17 cellular contexts compared by ENCODE assay signal in genomic region chr3:112689989-112690388, GRCh38. TPM values are rescaled to one million over a fixed set of nuclear protein-coding genes. Genes with fewer than 3 reads are reported as not detected.
DNase-seq lines count a peak whose midpoint lies in the region; ATAC-seq and TF ChIP-seq lines count a peak whose summit lies in the region.
"Had no signal": no experiment of that assay in that cellular context is flagged by ENCODE, and none has a peak within 500 bp of the region (broad histone marks: within the 10 kb centered on the region; RNA-seq: fewer than 3 reads in every experiment).

No MANE protein-coding gene starts in this region.

- WGBS in aorta, 2 donors, result 66 to 77% methylated on average over 2 of the region's 2 CpGs

- H3K9me3 Mint-ChIP-seq in chondrocyte (ENCODE audit: low read depth) (peaks cover 17% of the 10 kb centered on the region), neural progenitor cell (peaks cover 20% of the 10 kb centered on the region)

- DNase-seq in M059J (ENCODE audit: low read depth) (peak; percentile 39), chondrocyte (ENCODE audit: low spot score) (no peak), neural progenitor cell (ENCODE audit: low spot score) (peak; percentile 65), aorta (peak; percentile 49 to 75), Kasumi-1 (lab: John Stamatoyannopoulos, UW) (no peak)
- DNase-seq: DMS 273 treated with DMSO at 0.1 percent for 48 hours, HCEC 1CT, NCI-H1048, NCI-H146, NCI-H2081 treated with DMSO at 0.1 percent for 48 hours, NCI-H524, OCI-M1, RPMI8226, SJCRH30 had no signal

- H3K27me3 Mint-ChIP-seq in chondrocyte (ENCODE audit: low read depth) (no peaks in the 10 kb centered on the region), neural progenitor cell (ENCODE audit: insufficient read depth, low read depth) (no peaks in the 10 kb centered on the region)

- H3K79me2 ChIP-seq in neural progenitor cell (ENCODE audit: low read depth), result no peaks in the 10 kb centered on the region

- H3K9me3 ChIP-seq in neural progenitor cell (ENCODE audit: low read depth) (no peaks in the 10 kb centered on the region), aorta (ENCODE audit: control insufficient read depth, low read length) (no peaks in the 10 kb centered on the region)

- no peak overlapping the region for H3K4me3 ChIP-seq in neural progenitor cell
- H3K4me3 ChIP-seq in aorta (ENCODE audit: low read length in 2 of 2), result no peak overlapping the region
- H3K4me3 ChIP-seq: BLaER1 treated with 17β-estradiol and CSF1 and Interleukin-3, amounts not matched to agents 10 nM and 100 nM; SJCRH30 had no signal

- peak overlapping the region; percentile 4 for H3K4me2 ChIP-seq in neural progenitor cell

- ATAC-seq in aorta (ENCODE audit: low FRiP score), result no peak
- ATAC-seq in HG02623 (IDR thresholded peaks at IDR 0.05; ENCODE audit: unreplicated experiment), result no peak
- no peak for ATAC-seq in HG03565 (IDR thresholded peaks at IDR 0.05; ENCODE audit: unreplicated experiment)

- H2AFZ ChIP-seq in neural progenitor cell (replicated peaks), result no peak overlapping the region

- no peaks in the 10 kb centered on the region for H3K36me3 ChIP-seq in neural progenitor cell
- H3K36me3 ChIP-seq in aorta (ENCODE audit: control insufficient read depth in 1 of 2, insufficient read depth in 2 of 2, low read length in 1 of 2), result no peaks in the 10 kb centered on the region
- H3K36me3 ChIP-seq: BLaER1 treated with 17β-estradiol and CSF1 and Interleukin-3, amounts not matched to agents 10 nM and 100 nM; SJCRH30 had no signal

- no peaks in the 10 kb centered on the region for H3K27me3 ChIP-seq in neural progenitor cell
- no peaks in the 10 kb centered on the region for H3K27me3 ChIP-seq in aorta (ENCODE audit: control insufficient read depth in 1 of 2, insufficient read depth in 2 of 2, low read length in 1 of 2)
- H3K27me3 ChIP-seq: BLaER1 treated with 17β-estradiol and CSF1 and Interleukin-3, amounts not matched to agents 10 nM and 100 nM; SJCRH30 had no signal

- no peaks in the 10 kb centered on the region for H4K20me1 ChIP-seq in neural progenitor cell (ENCODE audit: low read depth)
- H4K20me1 ChIP-seq: BLaER1 treated with 17β-estradiol and CSF1 and Interleukin-3, amounts not matched to agents 10 nM and 100 nM had no signal

- TF ChIP-seq CTCF in chondrocyte (IDR thresholded peaks at IDR 0.05) (no peak), neural progenitor cell (IDR thresholded peaks at IDR 0.05) (no peak)

- H3K4me1 Mint-ChIP-seq in chondrocyte (ENCODE audit: low read depth) (peaks cover 59% of the 10 kb centered on the region), neural progenitor cell (peaks cover 31% of the 10 kb centered on the region)

- peak overlapping the region; percentile 78 for H3K27ac Mint-ChIP-seq in chondrocyte (ENCODE audit: unreplicated experiment)
- peak overlapping the region; percentile 95 for H3K27ac Mint-ChIP-seq in neural progenitor cell

- H3K36me3 Mint-ChIP-seq in chondrocyte (ENCODE audit: low read depth) (peaks cover 8% of the 10 kb centered on the region), neural progenitor cell (peaks cover 5% of the 10 kb centered on the region)

- H3K4me1 ChIP-seq in neural progenitor cell (peaks cover 33% of the 10 kb centered on the region), aorta (ENCODE audit: control insufficient read depth in 1 of 2, insufficient read depth in 2 of 2, low read length in 2 of 2) (peaks cover 0 to 1% of the 10 kb centered on the region in 2 donors)

- H3K27ac ChIP-seq in neural progenitor cell, result peak overlapping the region; percentile 57
- no peak overlapping the region for H3K27ac ChIP-seq in aorta (ENCODE audit: low read depth in 1 of 2, low read length in 2 of 2)
- H3K27ac ChIP-seq: BLaER1 treated with 17β-estradiol and CSF1 and Interleukin-3, amounts not matched to agents 10 nM and 100 nM; SJCRH30 had no signal

- H3K9ac ChIP-seq in neural progenitor cell, result no peak overlapping the region
- H3K9ac ChIP-seq: BLaER1 treated with 17β-estradiol and CSF1 and Interleukin-3, amounts not matched to agents 10 nM and 100 nM had no signal

- peaks cover 6% of the 10 kb centered on the region for H3F3A ChIP-seq in neural progenitor cell (ENCODE audit: low read depth)

- H3K4me3 Mint-ChIP-seq in chondrocyte (ENCODE audit: unreplicated experiment), result no peak overlapping the region
- no peak overlapping the region for H3K4me3 Mint-ChIP-seq in neural progenitor cell

- intact Hi-C loops in aorta (cut with DNase I), result loop anchor here in 1 of 2 donors (5.0 kb wide), 1 partner anchor 48 kb away; the partner anchor contains the start of gene CCDC80

RNA-seq across cellular contexts. Expression of gene CCDC80, which starts 49.0 kb away (rescaled TPM):
- total RNA-seq in M059J (2014; rRNA removed; shearing (Covaris generic)), result 136 and 288 TPM in 2 replicates
- 1,151 to 1,607 TPM (median 1,574 TPM) in 3 replicates for total RNA-seq in chondrocyte
- 14.7 and 21.5 TPM in 2 replicates for total RNA-seq in neural progenitor cell (ENCODE audit: low replicate concordance)
- total RNA-seq in aorta, result 1,000 to 10,000 TPM in 1 of 2 donors, 100 to 1,000 TPM in 1; 241 to 1,615 TPM
- 10 to 100 TPM; 64.5 to 99.8 TPM for polyA plus RNA-seq in aorta

Comparison
In these comparisons a context has a peak if more than half of its experiments do, and no peak if none do; other contexts are left out.
1. DNase-seq: peak in M059J (single experiment), neural progenitor cell (single experiment) and aorta (2 of 2); none in chondrocyte (single experiment) and Kasumi-1 (0 of 2).